2 cellular contexts compared by ENCODE assay signal in genomic region chr11:116690623-116691022, GRCh38.
TF ChIP-seq lines count a peak whose summit lies in the region.

No MANE protein-coding gene starts in this region.

TF ChIP-seq in GM23338, 12 proteins besides CTCF, POLR2A, EP300 and RAD21:
- TF ChIP-seq EZH2 (IDR thresholded peaks at IDR 0.05; ENCODE audit: low read depth, unreplicated experiment) (no peak), NANOG (IDR thresholded peaks at IDR 0.05; ENCODE audit: borderline replicate concordance) (no peak), EZH2phosphoT487 (IDR thresholded peaks at IDR 0.05; ENCODE audit: unreplicated experiment) (no peak), CREB1 (CRISPR knock-in tag; IDR thresholded peaks at IDR 0.05; ENCODE audit: low read depth) (no peak), STAT1 (IDR thresholded peaks at IDR 0.05; ENCODE audit: unreplicated experiment) (no peak), ZNF462 (CRISPR knock-in tag; IDR thresholded peaks at IDR 0.05) (no peak), ZNF331 (CRISPR knock-in tag; IDR thresholded peaks at IDR 0.05; ENCODE audit: low read depth) (no peak), ZNF114 (CRISPR knock-in tag; IDR thresholded peaks at IDR 0.05) (no peak), ETS1 (IDR thresholded peaks at IDR 0.05) (no peak)

TF ChIP-seq in GM12878, 131 proteins besides CTCF, POLR2A, EP300 and RAD21:
- 0 out of 2 replicates have a peak, but pooled peaks have one; percentile 39 for TF ChIP-seq CHD2 (IDR thresholded peaks at IDR 0.05; ENCODE audit: borderline replicate concordance, low read depth, low read length)
- no peak for TF ChIP-seq MTA3 (IDR thresholded peaks at IDR 0.05; ENCODE audit: borderline replicate concordance, low read length)
TF ChIP-seq in GM12878: peak in this region for 1.
